Comparison of ENCODE assay signal across 23 cellular contexts in genomic region chr2:64008434-64009009, GRCh38.
"Had no signal": no experiment of that assay in that cellular context is flagged by ENCODE, and none has a peak within 500 bp of the region (broad histone marks: within the 10 kb centered on the region; RNA-seq: fewer than 3 reads in every experiment).

No MANE protein-coding gene starts in this region.

- ATAC-seq: stimulated activated naive B cell treated with anti-CD40 and anti-IgM and Interleukin-4, amounts not matched to agents 10 μg/mL and 1 μg/mL and 100 μg/mL, for 72 hours had no signal

- FAIRE-seq: bronchial epithelial cell, TTC549 had no signal

- H3K9me3 ChIP-seq: esophagus squamous epithelium, heart left ventricle had no signal

- H3K9me3 Mint-ChIP-seq: activated naive CD8-positive, alpha-beta T cell treated with anti-CD3 and anti-CD28 coated beads for 36 hours; endodermal cell; stimulated activated naive B cell treated with anti-CD40 and anti-IgM and Interleukin-4, amounts not matched to agents 10 μg/mL and 1 μg/mL and 100 μg/mL, for 72 hours; T-helper 2 cell treated with Interferon-gamma antibody and Interleukin-4, amounts not matched to agents 5 μg/mL and 100 μg/mL, for 36 hours had no signal

- H3K27me3 Mint-ChIP-seq: activated naive CD8-positive, alpha-beta T cell treated with anti-CD3 and anti-CD28 coated beads for 36 hours; naive B cell; stimulated activated naive B cell treated with anti-CD40 and anti-IgM and Interleukin-4, amounts not matched to agents 10 μg/mL and 1 μg/mL and 100 μg/mL, for 72 hours; type B pancreatic cell had no signal

- H3K4me3 ChIP-seq: esophagus squamous epithelium, heart left ventricle, lung had no signal

- H3K27me3 ChIP-seq: esophagus squamous epithelium, heart left ventricle had no signal

- H3K4me3 Mint-ChIP-seq: activated naive CD8-positive, alpha-beta T cell treated with anti-CD3 and anti-CD28 coated beads for 36 hours; endodermal cell; naive B cell; stimulated activated naive B cell treated with anti-CD40 and anti-IgM and Interleukin-4, amounts not matched to agents 10 μg/mL and 1 μg/mL and 100 μg/mL, for 72 hours; T-helper 2 cell treated with Interferon-gamma antibody and Interleukin-4, amounts not matched to agents 5 μg/mL and 100 μg/mL, for 36 hours; type B pancreatic cell had no signal

- H3K4me1 ChIP-seq: esophagus squamous epithelium had no signal

- H3K27ac ChIP-seq: esophagus squamous epithelium, heart left ventricle, WERI-Rb-1 had no signal

- H3K27ac Mint-ChIP-seq: activated naive CD8-positive, alpha-beta T cell treated with anti-CD3 and anti-CD28 coated beads for 36 hours; endodermal cell; stimulated activated naive B cell treated with anti-CD40 and anti-IgM and Interleukin-4, amounts not matched to agents 10 μg/mL and 1 μg/mL and 100 μg/mL, for 72 hours; T-helper 2 cell treated with Interferon-gamma antibody and Interleukin-4, amounts not matched to agents 5 μg/mL and 100 μg/mL, for 36 hours; type B pancreatic cell had no signal

- DNase-seq: activated CD4-positive, alpha-beta T cell treated with anti-CD3 and anti-CD28 coated beads, Interleukin-2, amount 50 U/mL, for 1 hour; activated CD4-positive, CD25-positive, alpha-beta regulatory T cell treated with anti-CD3 and anti-CD28 coated beads, Interleukin-2, amount 50 U/mL, for 72 hours; activated naive CD4-positive, alpha-beta T cell treated with Interleukin-2 at 50 U/mL for 16 hours; activated naive CD8-positive, alpha-beta T cell treated with anti-CD3 and anti-CD28 coated beads for 36 hours; activated T-cell treated with anti-CD3 and anti-CD28 coated beads, Interleukin-2, amount 50 U/mL, for 1 hour; cerebellar nuclear complex; cortex of kidney; endodermal cell; esophagus squamous epithelium; heart left ventricle; islet precursor cell; left cardiac atrium; naive B cell; retina; stimulated activated CD4-positive, alpha-beta T cell treated with anti-CD3 and anti-CD28 coated beads, Interleukin-2, amount 100 ng/mL, for 48 hours; stimulated activated CD8-positive, alpha-beta memory T cell treated with anti-CD3 and anti-CD28 coated beads, Interleukin-4, amount 100 ng/mL, for 48 hours; stimulated activated naive B cell treated with anti-CD40 and anti-IgM and Interleukin-4, amounts not matched to agents 10 μg/mL and 1 μg/mL and 100 μg/mL, for 72 hours; WERI-Rb-1 had no signal
